In genomic region chr3:49720383-49721164, GRCh38 we compare ENCODE assay signal across 13 cellular contexts. TPM values are rescaled to one million over a fixed set of nuclear protein-coding genes. Genes with fewer than 3 reads are reported as not detected.
A peak's percentile ranks its signal among the peaks of the same experiment; 100 is the strongest.
DNase-seq lines count a peak whose midpoint lies in the region; ATAC-seq and TF ChIP-seq lines count a peak whose summit lies in the region.
"Had no signal": no experiment of that assay in that cellular context is flagged by ENCODE, and none has a peak within 500 bp of the region (broad histone marks: within the 10 kb centered on the region; RNA-seq: fewer than 3 reads in every experiment).

No MANE protein-coding gene starts in this region.

- TF ChIP-seq CTCF in natural killer cell (IDR thresholded peaks at IDR 0.05) (no peak), WERI-Rb-1 (IDR thresholded peaks at IDR 0.05; ENCODE audit: low read depth, low read length) (no peak)

- no peaks in the 10 kb centered on the region for H3K9me3 ChIP-seq in WERI-Rb-1 (ENCODE audit: severe bottlenecking)
- H3K9me3 ChIP-seq: tibial nerve had no signal

- intact Hi-C loops in natural killer cell (cut with micrococcal nuclease), result no loop called here

- no peaks in the 10 kb centered on the region for H3K27me3 Mint-ChIP-seq in stimulated activated naive CD8-positive, alpha-beta T cell treated with anti-CD3 and anti-CD28 coated beads, Interleukin-15, Interleukin-2, amounts not matched to agents 100 ng/mL and 50 ng/mL, for 24 hours
- H3K27me3 Mint-ChIP-seq in activated naive CD8-positive, alpha-beta T cell, result no peaks in the 10 kb centered on the region
- no peaks in the 10 kb centered on the region for H3K27me3 Mint-ChIP-seq in natural killer cell (ENCODE audit: low read depth in 2 of 2)

- no peaks in the 10 kb centered on the region for H3K27me3 ChIP-seq in WERI-Rb-1 (ENCODE audit: insufficient read depth, low read depth, severe bottlenecking)
- H3K27me3 ChIP-seq: tibial nerve had no signal

- DNase-seq in stimulated activated naive CD8-positive, alpha-beta T cell treated with anti-CD3 and anti-CD28 coated beads, Interleukin-15, Interleukin-2, amounts not matched to agents 100 U/mL and 50 U/mL, for 24 hours, result no peak
- DNase-seq in natural killer cell (no peak), WERI-Rb-1 (no peak), dermis blood vessel endothelial cell (no peak), NCI-H2227 treated with DMSO at 0.1 percent for 48 hours (lab: John Stamatoyannopoulos, UW) (no peak), globus pallidus (ENCODE audit: low spot score) (no peak)
- DNase-seq: cortex of kidney, NCI-H187 treated with DMSO at 0.1 percent for 48 hours had no signal

- H3K4me1 Mint-ChIP-seq in stimulated activated naive CD8-positive, alpha-beta T cell treated with anti-CD3 and anti-CD28 coated beads, Interleukin-15, Interleukin-2, amounts not matched to agents 100 ng/mL and 50 ng/mL, for 24 hours (ENCODE audit: low read depth), result peaks cover 45% of the 10 kb centered on the region
- H3K4me1 Mint-ChIP-seq in activated naive CD8-positive, alpha-beta T cell (ENCODE audit: low read depth), result peaks cover 23% of the 10 kb centered on the region
- H3K4me1 Mint-ChIP-seq in natural killer cell, result peaks cover 34 to 46% of the 10 kb centered on the region in 2 donors

- ATAC-seq in stimulated activated naive CD8-positive, alpha-beta T cell treated with anti-CD3 and anti-CD28 coated beads, Interleukin-15, Interleukin-2, amounts not matched to agents 100 U/mL and 50 U/mL, for 24 hours, result no peak
- no peak for ATAC-seq in natural killer cell

- H3K36me3 ChIP-seq in WERI-Rb-1, result peaks cover 48% of the 10 kb centered on the region

- peak overlapping the region; percentile 69 for H3K27ac Mint-ChIP-seq in stimulated activated naive CD8-positive, alpha-beta T cell treated with anti-CD3 and anti-CD28 coated beads, Interleukin-15, Interleukin-2, amounts not matched to agents 100 ng/mL and 50 ng/mL, for 24 hours
- H3K27ac Mint-ChIP-seq in activated naive CD8-positive, alpha-beta T cell, result peak overlapping the region; percentile 16
- H3K27ac Mint-ChIP-seq in natural killer cell, result peak overlapping the region; percentile 38 to 87

- H3K36me3 Mint-ChIP-seq in stimulated activated naive CD8-positive, alpha-beta T cell treated with anti-CD3 and anti-CD28 coated beads, Interleukin-15, Interleukin-2, amounts not matched to agents 100 ng/mL and 50 ng/mL, for 24 hours (ENCODE audit: low read depth), result peaks cover 17% of the 10 kb centered on the region
- no peaks in the 10 kb centered on the region for H3K36me3 Mint-ChIP-seq in activated naive CD8-positive, alpha-beta T cell
- H3K36me3 Mint-ChIP-seq in natural killer cell, result no peaks in the 10 kb centered on the region

- no peak overlapping the region for H3K27ac ChIP-seq in WERI-Rb-1

- no peak overlapping the region for H3K4me3 ChIP-seq in WERI-Rb-1 (ENCODE audit: low read depth, low read length)

- no peak overlapping the region for H3K4me3 Mint-ChIP-seq in stimulated activated naive CD8-positive, alpha-beta T cell treated with anti-CD3 and anti-CD28 coated beads, Interleukin-15, Interleukin-2, amounts not matched to agents 100 ng/mL and 50 ng/mL, for 24 hours
- peak overlapping the region; percentile 44 for H3K4me3 Mint-ChIP-seq in activated naive CD8-positive, alpha-beta T cell
- no peak overlapping the region for H3K4me3 Mint-ChIP-seq in natural killer cell

- H3K9me3 Mint-ChIP-seq in stimulated activated naive CD8-positive, alpha-beta T cell treated with anti-CD3 and anti-CD28 coated beads, Interleukin-15, Interleukin-2, amounts not matched to agents 100 ng/mL and 50 ng/mL, for 24 hours, result no peaks in the 10 kb centered on the region
- no peaks in the 10 kb centered on the region for H3K9me3 Mint-ChIP-seq in activated naive CD8-positive, alpha-beta T cell (ENCODE audit: low read depth)
- H3K9me3 Mint-ChIP-seq in natural killer cell, result no peaks in the 10 kb centered on the region
- H3K9me3 Mint-ChIP-seq: activated T-helper 2 cell treated with anti-CD3 and anti-CD28 coated beads, Interferon-gamma antibody, Interleukin-2, Interleukin-4, amounts not matched to agents 10 μg/mL and 5 μg/mL and 100 μg/mL, durations not matched to agents 14 hours and 24 hours and 36 hours had no signal

RNA-seq across cellular contexts. Expression of gene AMIGO3, which starts 1.1 kb away (rescaled TPM):
- total RNA-seq in natural killer cell, result 1 to 10 TPM in 2 of 3 donors, not detected in 1; 1.3 to 1.9 TPM
- total RNA-seq in dermis blood vessel endothelial cell, result 1.0 TPM in 1 of 2 replicates, not detected in the other
- total RNA-seq: activated T-helper 2 cell treated with anti-CD3 and anti-CD28 coated beads, Interferon-gamma antibody, Interleukin-2, Interleukin-4, amounts not matched to agents 10 μg/mL and 5 μg/mL and 100 μg/mL, durations not matched to agents 14 hours and 24 hours and 36 hours; liver had no signal

RNA-seq across cellular contexts. Expression of gene GMPPB, which starts 3.2 kb away (rescaled TPM):
- total RNA-seq in natural killer cell, result 10 to 100 TPM; 24.1 to 28.9 (median 27.5) TPM
- total RNA-seq in dermis blood vessel endothelial cell, result 39.0 and 50.9 TPM in 2 replicates

RNA-seq across cellular contexts. Expression of gene RNF123, which starts 31.2 kb away (rescaled TPM):
- total RNA-seq in natural killer cell (10 to 100 TPM; 48.5 to 58.7 (median 55.6) TPM), dermis blood vessel endothelial cell (30.5 and 35.6 TPM in 2 replicates)

RNA-seq across cellular contexts. Expression of gene MST1, which starts 31.3 kb away (rescaled TPM):
- total RNA-seq in natural killer cell (10 to 100 TPM in 2 of 3 donors, 1 to 10 TPM in 1; 9.5 to 19.1 (median 15.2) TPM), dermis blood vessel endothelial cell (2.3 and 3.7 TPM in 2 replicates)

RNA-seq across cellular contexts. Expression of gene APEH, which starts 46.4 kb away (rescaled TPM):
- total RNA-seq in natural killer cell (10 to 100 TPM; 62.8 to 95.7 (median 77.5) TPM), dermis blood vessel endothelial cell (128 and 178 TPM in 2 replicates)

Comparison
In these comparisons a context has a peak if more than half of its experiments do, and no peak if none do; other contexts are left out.
1. H3K27ac Mint-ChIP-seq: peak in every context shown above with its lines; median percentile 69 in stimulated activated naive CD8-positive, alpha-beta T cell treated with anti-CD3 and anti-CD28 coated beads, Interleukin-15, Interleukin-2, amounts not matched to agents 100 ng/mL and 50 ng/mL, for 24 hours; 62 in natural killer cell; 16 in activated naive CD8-positive, alpha-beta T cell.